Comparison of ENCODE assay signal across 21 cellular contexts in genomic region chr2:28335666-28336065, GRCh38. TPM values are rescaled to one million over a fixed set of nuclear protein-coding genes. Genes with fewer than 3 reads are reported as not detected.
A peak's percentile ranks its signal among the peaks of the same experiment; 100 is the strongest.
DNase-seq lines count a peak whose midpoint lies in the region; ATAC-seq and TF ChIP-seq lines count a peak whose summit lies in the region.
"Had no signal": no experiment of that assay in that cellular context is flagged by ENCODE, and none has a peak within 500 bp of the region (broad histone marks: within the 10 kb centered on the region; RNA-seq: fewer than 3 reads in every experiment).

No MANE protein-coding gene starts in this region.

- no peaks in the 10 kb centered on the region for H3K36me3 ChIP-seq in upper lobe of right lung
- H3K36me3 ChIP-seq: HAP-1, MG63 had no signal

- H3K4me1 Mint-ChIP-seq in natural killer cell (peaks cover 12 to 30% of the 10 kb centered on the region in 2 donors), brain (peaks cover 58% of the 10 kb centered on the region), neural crest cell (peaks cover 32% of the 10 kb centered on the region)
- H3K4me1 Mint-ChIP-seq in natural killer cell treated with Interleukin-12 subunit alpha and Interleukin-12 subunit beta and Interleukin-15 and Interleukin-18, amount 100 ng/mL, for 72 hours (ENCODE audit: low read depth in 2 of 2), result peaks cover 10 to 23% of the 10 kb centered on the region in 2 donors

- H3K27me3 Mint-ChIP-seq in natural killer cell (ENCODE audit: low read depth in 2 of 2) (no peaks in the 10 kb centered on the region), brain (peaks cover 3% of the 10 kb centered on the region), neural crest cell (ENCODE audit: low read depth) (no peaks in the 10 kb centered on the region)
- no peaks in the 10 kb centered on the region for H3K27me3 Mint-ChIP-seq in natural killer cell treated with Interleukin-12 subunit alpha and Interleukin-12 subunit beta and Interleukin-15 and Interleukin-18, amount 100 ng/mL, for 72 hours

- no peak overlapping the region for H3K4me3 ChIP-seq in upper lobe of right lung
- H3K4me3 ChIP-seq: BLaER1 treated with 17β-estradiol and CSF1 and Interleukin-3, amounts not matched to agents 10 nM and 100 nM; HAP-1; MG63; SJSA1 had no signal

- H3K4me1 ChIP-seq in upper lobe of right lung, result peaks cover 12% of the 10 kb centered on the region
- H3K4me1 ChIP-seq: HAP-1 had no signal

- no peak for TF ChIP-seq CTCF in natural killer cell (IDR thresholded peaks at IDR 0.05)
- no peak for TF ChIP-seq CTCF in brain (conservative IDR thresholded peaks at IDR 0.05)
- no peak for TF ChIP-seq CTCF in neural crest cell (conservative IDR thresholded peaks at IDR 0.05)
- TF ChIP-seq CTCF in upper lobe of right lung (IDR thresholded peaks at IDR 0.05), result no peak
- no peak for TF ChIP-seq CTCF in omental fat pad (IDR thresholded peaks at IDR 0.05)

- H3K27me3 ChIP-seq in upper lobe of right lung, result no peaks in the 10 kb centered on the region
- H3K27me3 ChIP-seq: BLaER1 treated with 17β-estradiol and CSF1 and Interleukin-3, amounts not matched to agents 10 nM and 100 nM; MG63; SJSA1 had no signal

- H3K27ac ChIP-seq in upper lobe of right lung, result no peak overlapping the region
- H3K27ac ChIP-seq: BLaER1 treated with 17β-estradiol and CSF1 and Interleukin-3, amounts not matched to agents 10 nM and 100 nM; SJSA1 had no signal

- intact Hi-C loops in natural killer cell (cut with micrococcal nuclease) (no loop called here), upper lobe of right lung (cut with DNase I) (no loop called here)

- ATAC-seq in natural killer cell (no peak), upper lobe of right lung (no peak), GM19455 (IDR thresholded peaks at IDR 0.05; ENCODE audit: unreplicated experiment) (no peak), omental fat pad (ENCODE audit: low FRiP score) (no peak)
- ATAC-seq in natural killer cell treated with Interleukin-12 subunit alpha and Interleukin-12 subunit beta and Interleukin-15 and Interleukin-18, amount 100 ng/mL, for 72 hours, result no peak
- ATAC-seq: Panc1 had no signal

- H3K4me3 Mint-ChIP-seq in natural killer cell (no peak overlapping the region), brain (no peak overlapping the region), neural crest cell (no peak overlapping the region)
- H3K4me3 Mint-ChIP-seq in natural killer cell treated with Interleukin-12 subunit alpha and Interleukin-12 subunit beta and Interleukin-15 and Interleukin-18, amount 100 ng/mL, for 72 hours, result no peak overlapping the region

- H3K36me3 Mint-ChIP-seq in natural killer cell (no peaks in the 10 kb centered on the region), brain (peaks cover 15% of the 10 kb centered on the region), neural crest cell (ENCODE audit: low read depth) (no peaks in the 10 kb centered on the region)
- H3K36me3 Mint-ChIP-seq in natural killer cell treated with Interleukin-12 subunit alpha and Interleukin-12 subunit beta and Interleukin-15 and Interleukin-18, amount 100 ng/mL, for 72 hours, result peaks cover 4% of the 10 kb centered on the region

- H3K9me3 Mint-ChIP-seq in natural killer cell, result no peaks in the 10 kb centered on the region
- H3K9me3 Mint-ChIP-seq in natural killer cell treated with Interleukin-12 subunit alpha and Interleukin-12 subunit beta and Interleukin-15 and Interleukin-18, amount 100 ng/mL, for 72 hours, result no peaks in the 10 kb centered on the region
- peaks cover 0 to 9% (median 3%) of the 10 kb centered on the region in 5 experiments for H3K9me3 Mint-ChIP-seq in brain
- peaks cover 3% of the 10 kb centered on the region for H3K9me3 Mint-ChIP-seq in neural crest cell

- peak overlapping the region; percentile 0 to 62 for H3K27ac Mint-ChIP-seq in natural killer cell
- H3K27ac Mint-ChIP-seq in natural killer cell treated with Interleukin-12 subunit alpha and Interleukin-12 subunit beta and Interleukin-15 and Interleukin-18, amount 100 ng/mL, for 72 hours, result peak overlapping the region in 1 of 2 donors; percentile 15
- H3K27ac Mint-ChIP-seq in brain, result peak overlapping the region in 3 of 5 experiments; percentile 51 to 91 (median 82)
- H3K27ac Mint-ChIP-seq in neural crest cell (ENCODE audit: unreplicated experiment), result peak overlapping the region; percentile 14

- H3K9me3 ChIP-seq in upper lobe of right lung, result no peaks in the 10 kb centered on the region
- H3K9me3 ChIP-seq: HAP-1, MG63, SJSA1 had no signal

- no peak for DNase-seq in natural killer cell
- DNase-seq in natural killer cell treated with Interleukin-12 subunit alpha and Interleukin-12 subunit beta and Interleukin-15 and Interleukin-18, amount 100 ng/mL, for 72 hours (ENCODE audit: low spot score), result no peak
- no peak for DNase-seq in neural crest cell (ENCODE audit: low read depth, low spot score)
- DNase-seq in upper lobe of right lung, result peak; percentile 29
- DNase-seq in GDM1 (lab: John Stamatoyannopoulos, UW), result no peak
- no peak for DNase-seq in omental fat pad (ENCODE audit: low spot score)
- DNase-seq: COR-L47, Kasumi-1, MG63, NCI-H1092, NCI-H146, NCI-H2081, NCI-H2171 treated with DMSO at 0.1 percent for 48 hours, NCI-H446 treated with DMSO at 0.1 percent for 48 hours, NCI-H69 had no signal

RNA-seq across cellular contexts. Expression of gene FOSL2, which starts 57.0 kb away (rescaled TPM):
- total RNA-seq in natural killer cell, result 100 to 1,000 TPM; 414 to 531 (median 455) TPM
- total RNA-seq in natural killer cell treated with Interleukin-12 subunit alpha and Interleukin-12 subunit beta and Interleukin-15 and Interleukin-18, amount 100 ng/mL, for 72 hours, result 10 to 100 TPM; 44.5 to 52.5 TPM
- polyA plus RNA-seq in brain (ENCODE audit: insufficient read depth, low read depth, low replicate concordance), result 13.7 TPM
- 2.2 and 2.9 TPM in 2 replicates for total RNA-seq in neural crest cell
- 123 TPM for total RNA-seq in upper lobe of right lung
- 100 to 1,000 TPM; 115 to 350 (median 184) TPM for total RNA-seq in omental fat pad

Comparison
In these comparisons a context has a peak if more than half of its experiments do, and no peak if none do; other contexts are left out.
1. RNA of gene FOSL2, which starts 57.0 kb away (total RNA-seq): 414 to 531 TPM in natural killer cell, 115 to 350 TPM in omental fat pad, 123 TPM in upper lobe of right lung (single experiment) and 44.5 to 52.5 TPM in natural killer cell treated with Interleukin-12 subunit alpha and Interleukin-12 subunit beta and Interleukin-15 and Interleukin-18, amount 100 ng/mL, for 72 hours; 2.2 to 2.9 TPM in neural crest cell; every median in the first group is over 10 times any median in the second.